21 cellular contexts compared by ENCODE assay signal in genomic region chr18:76566987-76567386, GRCh38.
"Had no signal": no experiment of that assay in that cellular context is flagged by ENCODE, and none has a peak within 500 bp of the region (broad histone marks: within the 10 kb centered on the region; RNA-seq: fewer than 3 reads in every experiment).

No MANE protein-coding gene starts in this region.

- H3K27ac Mint-ChIP-seq: activated CD4-positive, alpha-beta T cell treated with anti-CD3 and anti-CD28 coated beads, Interleukin-2, amount 10 ng/mL, durations not matched to agents 7 days and 5 days; activated CD8-positive, alpha-beta T cell treated with anti-CD3 and anti-CD28 coated beads, Interleukin-2, amount 10 ng/mL, durations not matched to agents 7 days and 5 days; activated naive CD8-positive, alpha-beta T cell treated with anti-CD3 and anti-CD28 coated beads for 36 hours; endodermal cell; natural killer cell; T-cell had no signal

- H3K4me3 Mint-ChIP-seq: activated CD4-positive, alpha-beta T cell treated with anti-CD3 and anti-CD28 coated beads, Interleukin-2, amount 10 ng/mL, durations not matched to agents 7 days and 5 days; activated CD8-positive, alpha-beta T cell treated with anti-CD3 and anti-CD28 coated beads, Interleukin-2, amount 10 ng/mL, durations not matched to agents 7 days and 5 days; activated naive CD8-positive, alpha-beta T cell treated with anti-CD3 and anti-CD28 coated beads for 36 hours; endodermal cell; natural killer cell; T-cell had no signal

- H3K4me1 ChIP-seq: psoas muscle had no signal

- H3K27ac ChIP-seq: colonic mucosa, pancreas, right atrium auricular region, WERI-Rb-1 had no signal

- H3K4me1 Mint-ChIP-seq: activated CD4-positive, alpha-beta T cell treated with anti-CD3 and anti-CD28 coated beads, Interleukin-2, amount 10 ng/mL, durations not matched to agents 7 days and 5 days had no signal

- ATAC-seq: activated CD8-positive, alpha-beta T cell treated with anti-CD3 and anti-CD28 coated beads, Interleukin-2, amount 10 ng/mL, durations not matched to agents 7 days and 5 days; natural killer cell; pancreas; psoas muscle; stimulated activated naive CD8-positive, alpha-beta T cell treated with anti-CD3 and anti-CD28 coated beads, Interleukin-15, Interleukin-2, amounts not matched to agents 100 U/mL and 50 U/mL, for 24 hours; T-cell; upper lobe of right lung had no signal

- H3K36me3 Mint-ChIP-seq: activated naive CD8-positive, alpha-beta T cell treated with anti-CD3 and anti-CD28 coated beads for 36 hours; natural killer cell; T-cell had no signal

- DNase-seq: activated CD4-positive, alpha-beta T cell treated with anti-CD3 and anti-CD28 coated beads, Interleukin-2, amount 10 ng/mL, durations not matched to agents 7 days and 5 days; activated CD4-positive, CD25-positive, alpha-beta regulatory T cell treated with anti-CD3 and anti-CD28 coated beads, Interleukin-2, amount 50 U/mL, for 72 hours; activated CD8-positive, alpha-beta T cell treated with anti-CD3 and anti-CD28 coated beads, Interleukin-2, amount 10 ng/mL, durations not matched to agents 7 days and 5 days; activated gamma-delta T cell treated with Interleukin-2 at 50 U/mL for 16 hours; activated naive CD8-positive, alpha-beta T cell treated with anti-CD3 and anti-CD28 coated beads for 36 hours; activated T-cell treated with anti-CD3 and anti-CD28 coated beads, Interleukin-2, amount 50 U/mL, for 1 hour; colonic mucosa; endodermal cell; midbrain; natural killer cell; pancreas; psoas muscle; stimulated activated CD4-positive, alpha-beta T cell treated with anti-CD3 and anti-CD28 coated beads, Interleukin-4, amount 100 ng/mL, for 24 hours; stimulated activated naive CD8-positive, alpha-beta T cell treated with anti-CD3 and anti-CD28 coated beads, Interleukin-15, Interleukin-2, amounts not matched to agents 100 U/mL and 50 U/mL, for 24 hours; T-cell; upper lobe of right lung; WERI-Rb-1 had no signal

- H3K27me3 ChIP-seq: colonic mucosa, pancreas, right atrium auricular region, upper lobe of right lung had no signal

- H3K4me3 ChIP-seq: colonic mucosa, lung, pancreas, psoas muscle, right atrium auricular region, upper lobe of right lung had no signal

- FAIRE-seq: astrocyte, pancreas, TTC549 had no signal

- H3K36me3 ChIP-seq: colonic mucosa, pancreas, right atrium auricular region, upper lobe of right lung, WERI-Rb-1 had no signal

- H3K9me3 Mint-ChIP-seq: activated CD4-positive, alpha-beta T cell treated with anti-CD3 and anti-CD28 coated beads, Interleukin-2, amount 10 ng/mL, durations not matched to agents 7 days and 5 days; activated naive CD8-positive, alpha-beta T cell treated with anti-CD3 and anti-CD28 coated beads for 36 hours; endodermal cell; natural killer cell; T-cell had no signal

- H3K9me3 ChIP-seq: colonic mucosa, pancreas, psoas muscle, right atrium auricular region, upper lobe of right lung had no signal
